In the genomic region with DNA sequence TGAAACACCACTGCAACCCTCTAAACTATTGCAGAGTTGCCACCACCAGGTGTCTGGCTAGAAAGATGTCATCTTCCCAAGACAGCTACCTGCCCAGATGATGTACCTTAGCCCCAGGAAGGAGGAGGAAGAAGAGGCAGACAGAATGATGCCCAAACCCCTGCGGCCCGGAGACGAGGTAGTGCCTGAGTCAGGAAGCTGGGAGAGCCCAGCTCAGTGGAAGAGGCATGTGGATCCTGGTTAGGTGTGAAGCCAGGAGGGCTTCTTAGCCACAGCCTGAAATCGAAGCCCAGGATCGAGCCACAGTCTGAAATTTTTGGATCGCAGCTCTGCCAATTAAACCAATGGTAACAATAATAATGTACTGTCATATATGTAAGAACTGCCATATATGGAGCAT, we compare ENCODE assay signal across 2 cellular contexts.
TF ChIP-seq lines count a peak whose summit lies in the region.

No MANE protein-coding gene starts in this region.

TF ChIP-seq in IMR-90, 13 proteins besides CTCF, POLR2A, EP300 and RAD21:
- TF ChIP-seq FOS (IDR thresholded peaks at IDR 0.05; ENCODE audit: low read depth, low read length) (no peak), CHD1 (IDR thresholded peaks at IDR 0.05; ENCODE audit: low read depth, low read length) (no peak), MAZ (IDR thresholded peaks at IDR 0.05; ENCODE audit: borderline replicate concordance, low read depth, low read length) (no peak), MAFK (IDR thresholded peaks at IDR 0.05; ENCODE audit: low read depth, low read length) (no peak), RFX5 (IDR thresholded peaks at IDR 0.05; ENCODE audit: low read depth, low read length) (no peak), NFE2L2 (IDR thresholded peaks at IDR 0.05; ENCODE audit: low read depth, low read length) (no peak), ELK1 (IDR thresholded peaks at IDR 0.05; ENCODE audit: borderline replicate concordance, low read depth, low read length) (no peak), USF2 (IDR thresholded peaks at IDR 0.05; ENCODE audit: low read depth, low read length) (no peak), RCOR1 (IDR thresholded peaks at IDR 0.05; ENCODE audit: insufficient replicate concordance, low read length) (no peak), MXI1 (IDR thresholded peaks at IDR 0.05; ENCODE audit: borderline replicate concordance, low read depth, low read length) (no peak), CEBPB (IDR thresholded peaks at IDR 0.05; ENCODE audit: low read depth, low read length) (no peak), SMC3 (IDR thresholded peaks at IDR 0.05; ENCODE audit: low read depth, low read length) (no peak), BHLHE40 (IDR thresholded peaks at IDR 0.05; ENCODE audit: low read depth, low read length) (no peak)

TF ChIP-seq in H1, 55 proteins besides CTCF, POLR2A, EP300 and RAD21:
- TF ChIP-seq, protein P1, sequence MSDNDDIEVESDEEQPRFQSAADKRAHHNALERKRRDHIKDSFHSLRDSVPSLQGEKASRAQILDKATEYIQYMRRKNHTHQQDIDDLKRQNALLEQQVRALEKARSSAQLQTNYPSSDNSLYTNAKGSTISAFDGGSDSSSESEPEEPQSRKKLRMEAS (IDR thresholded peaks at IDR 0.05), result peak; percentile 63; the same call in 1 of the 2 replicates
- no peak for TF ChIP-seq SIRT6 (IDR thresholded peaks at IDR 0.05; ENCODE audit: low read length)
- peak; percentile 69 for TF ChIP-seq E2F6 (IDR thresholded peaks at IDR 0.05)
- TF ChIP-seq RXRA (IDR thresholded peaks at IDR 0.05; ENCODE audit: insufficient read depth, low read depth, low read length), result no peak
- TF ChIP-seq CEBPB (IDR thresholded peaks at IDR 0.05; ENCODE audit: low read depth, low read length), result no peak
